In the genomic region with DNA sequence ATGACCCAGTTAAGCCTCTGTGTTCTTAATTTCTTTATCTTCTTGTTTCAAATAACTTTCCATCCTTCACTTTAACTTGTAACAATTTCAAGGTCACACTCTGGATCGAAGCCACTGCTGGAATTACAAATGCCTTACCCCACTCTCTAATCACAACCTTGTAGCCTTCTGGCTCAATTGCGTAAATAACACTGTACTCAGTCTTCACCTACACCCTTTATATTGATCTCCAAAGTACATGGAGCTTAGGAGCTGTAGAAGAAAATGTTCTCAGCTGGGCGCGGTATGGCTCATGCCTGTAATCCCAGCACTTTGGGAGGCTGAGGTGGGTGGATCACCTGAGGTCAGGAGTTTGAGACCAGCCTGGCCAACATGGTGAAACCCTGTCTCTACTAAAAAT, we compare ENCODE assay signal across 27 cellular contexts.
"Had no signal": no experiment of that assay in that cellular context is flagged by ENCODE, and none has a peak within 500 bp of the region (broad histone marks: within the 10 kb centered on the region; RNA-seq: fewer than 3 reads in every experiment).

No MANE protein-coding gene starts in this region.

- FAIRE-seq: colon, endometrium, endothelial cell of umbilical vein, frontal cortex had no signal

- H3K27ac ChIP-seq: colonic mucosa, coronary artery, dorsolateral prefrontal cortex, epithelial cell of prostate, esophagus muscularis mucosa, esophagus squamous epithelium, foreskin keratinocyte, gastrocnemius medialis, gastroesophageal sphincter, heart left ventricle had no signal

- H3K27me3 ChIP-seq: colonic mucosa, dorsolateral prefrontal cortex, esophagus muscularis mucosa, esophagus squamous epithelium, foreskin keratinocyte, gastrocnemius medialis, gastroesophageal sphincter, heart left ventricle had no signal

- ATAC-seq: effector memory CD8-positive, alpha-beta T cell; esophagus mucosa; foreskin keratinocyte; gastrocnemius medialis; gastroesophageal sphincter; heart left ventricle had no signal

- DNase-seq: colonic mucosa; cortex of kidney; dermis blood vessel endothelial cell; dorsolateral prefrontal cortex; effector CD4-positive, alpha-beta T cell; effector CD8-positive, alpha-beta T cell; effector memory CD4-positive, alpha-beta T cell; effector memory CD8-positive, alpha-beta T cell; endodermal cell; erythroblast; esophagus squamous epithelium; foreskin fibroblast; foreskin keratinocyte; foreskin melanocyte; gastrocnemius medialis; glutamatergic neuron; head of caudate nucleus; heart left ventricle had no signal

- H3K36me3 ChIP-seq: colonic mucosa, esophagus muscularis mucosa, esophagus squamous epithelium, gastrocnemius medialis, gastroesophageal sphincter, heart left ventricle had no signal

- H3K4me1 ChIP-seq: colonic mucosa, esophagus muscularis mucosa, esophagus squamous epithelium, foreskin keratinocyte, gastrocnemius medialis, gastroesophageal sphincter, heart left ventricle had no signal

- H3K4me3 ChIP-seq: colonic mucosa, coronary artery, dorsolateral prefrontal cortex, esophagus muscularis mucosa, esophagus squamous epithelium, gastrocnemius medialis, gastroesophageal sphincter, heart left ventricle had no signal

- H3K9me3 ChIP-seq: colonic mucosa, esophagus muscularis mucosa, esophagus squamous epithelium, gastrocnemius medialis, gastroesophageal sphincter, heart left ventricle had no signal
